Comparison of ENCODE assay signal across 12 cellular contexts in genomic region chr18:32372381-32373061, GRCh38.
DNase-seq lines count a peak whose midpoint lies in the region; ATAC-seq and TF ChIP-seq lines count a peak whose summit lies in the region.
"Had no signal": no experiment of that assay in that cellular context is flagged by ENCODE, and none has a peak within 500 bp of the region (broad histone marks: within the 10 kb centered on the region; RNA-seq: fewer than 3 reads in every experiment).

No MANE protein-coding gene starts in this region.

- ATAC-seq in esophagus mucosa (peak; percentile 97), psoas muscle (peak in 3 of 4 donors; percentile 23 to 41 (median 32)), GM19395 (IDR thresholded peaks at IDR 0.05; ENCODE audit: unreplicated experiment) (no peak), HG02759 (IDR thresholded peaks at IDR 0.05; ENCODE audit: unreplicated experiment) (no peak)
- ATAC-seq: activated naive CD8-positive, alpha-beta T cell treated with anti-CD3 and anti-CD28 coated beads, Interleukin-2, amount 50 U/mL, for 24 hours; CD8-positive, alpha-beta T cell had no signal

- H3K27ac Mint-ChIP-seq in CD4-positive, alpha-beta memory T cell: no peak overlapping the region
- H3K27ac Mint-ChIP-seq: activated naive CD8-positive, alpha-beta T cell treated with anti-CD3 and anti-CD28 coated beads, Interleukin-2, amount 50 U/mL, for 24 hours; CD8-positive, alpha-beta T cell had no signal

- no peak overlapping the region for H3K4me3 ChIP-seq in psoas muscle
- H3K4me3 ChIP-seq in testis: no peak overlapping the region
- no peak overlapping the region for H3K4me3 ChIP-seq in CD4-positive, alpha-beta memory T cell (ENCODE audit: low read length in 2 of 2)

- POLR2A ChIA-PET in CD4-positive, alpha-beta memory T cell (lab: Charles Lee; ENCODE audit: partially characterized antibody): no interaction called here

- CTCF ChIA-PET in CD4-positive, alpha-beta memory T cell (lab: Charles Lee; ENCODE audit: partially characterized antibody): no interaction called here

- H3K4me1 Mint-ChIP-seq in CD4-positive, alpha-beta memory T cell: no peaks in the 10 kb centered on the region
- H3K4me1 Mint-ChIP-seq: activated naive CD8-positive, alpha-beta T cell treated with anti-CD3 and anti-CD28 coated beads, Interleukin-2, amount 50 U/mL, for 24 hours had no signal

- no peak for TF ChIP-seq POLR2A in testis (IDR thresholded peaks at IDR 0.05)

- 79 to 89% (median 82%) methylated on average over 3 of the region's 3 CpGs for WGBS in psoas muscle, 3 donors
- WGBS in testis, 2 donors: 91 to 92% methylated on average over 3 of the region's 3 CpGs

- no peaks in the 10 kb centered on the region for H3K27me3 ChIP-seq in psoas muscle (ENCODE audit: insufficient read depth in 3 of 3, low read length in 2 of 3)
- no peaks in the 10 kb centered on the region for H3K27me3 ChIP-seq in testis
- no peaks in the 10 kb centered on the region for H3K27me3 ChIP-seq in CD4-positive, alpha-beta memory T cell (ENCODE audit: insufficient read depth, low read length)

- no peaks in the 10 kb centered on the region for H3K36me3 Mint-ChIP-seq in CD4-positive, alpha-beta memory T cell
- H3K36me3 Mint-ChIP-seq: CD8-positive, alpha-beta T cell had no signal

- DNase-seq in ELF-1 (ENCODE audit: low read depth, low spot score) (peak; percentile 79), NCI-H345 (lab: John Stamatoyannopoulos, UW) (peak; percentile 93), psoas muscle (no peak), testis (no peak)
- DNase-seq in CD4-positive, alpha-beta memory T cell: no peak
- DNase-seq: activated CD4-positive, CD25-positive, alpha-beta regulatory T cell treated with anti-CD3 and anti-CD28 coated beads, Interleukin-2, amount 50 U/mL, for 72 hours; activated naive CD8-positive, alpha-beta T cell treated with anti-CD3 and anti-CD28 coated beads, Interleukin-2, amount 50 U/mL, for 24 hours; CD8-positive, alpha-beta T cell; OCI-M1 had no signal

- intact Hi-C loops in psoas muscle (cut with DNase I): loop anchor here in 1 of 2 donors (10.0 kb wide), 1 partner anchor 58 kb away; no protein-coding TSS in a partner anchor
- intact Hi-C loops in testis (cut with DNase I; ENCODE audit: low total_unique reads): no loop called here
- intact Hi-C loops in CD4-positive, alpha-beta memory T cell (cut with micrococcal nuclease): no loop called here

- H3K27me3 Mint-ChIP-seq in CD4-positive, alpha-beta memory T cell: peaks cover 0 to 3% of the 10 kb centered on the region in 2 donors

- H3K4me1 ChIP-seq in psoas muscle (peaks cover 20% of the 10 kb centered on the region), testis (no peaks in the 10 kb centered on the region)
- no peaks in the 10 kb centered on the region for H3K4me1 ChIP-seq in CD4-positive, alpha-beta memory T cell (ENCODE audit: insufficient read depth, low read length)

- H3K9me3 ChIP-seq in psoas muscle (no peaks in the 10 kb centered on the region), testis (no peaks in the 10 kb centered on the region)
- no peaks in the 10 kb centered on the region for H3K9me3 ChIP-seq in CD4-positive, alpha-beta memory T cell (ENCODE audit: control insufficient read depth in 1 of 2, low read length in 2 of 2)

- TF ChIP-seq CTCF in psoas muscle (IDR thresholded peaks at IDR 0.05): no peak
- TF ChIP-seq CTCF in testis (IDR thresholded peaks at IDR 0.05): no peak

- H3K9me3 Mint-ChIP-seq in CD4-positive, alpha-beta memory T cell: peaks cover 0 to 2% (median 0%) of the 10 kb centered on the region in 8 donors
- H3K9me3 Mint-ChIP-seq: activated naive CD8-positive, alpha-beta T cell treated with anti-CD3 and anti-CD28 coated beads, Interleukin-2, amount 50 U/mL, for 24 hours; CD8-positive, alpha-beta T cell had no signal

- no peak overlapping the region for H3K4me3 Mint-ChIP-seq in CD4-positive, alpha-beta memory T cell
- H3K4me3 Mint-ChIP-seq: activated naive CD8-positive, alpha-beta T cell treated with anti-CD3 and anti-CD28 coated beads, Interleukin-2, amount 50 U/mL, for 24 hours; CD8-positive, alpha-beta T cell had no signal

- H3K36me3 ChIP-seq in psoas muscle (ENCODE audit: insufficient read depth in 1 of 2, low read depth in 1 of 2): no peaks in the 10 kb centered on the region
- no peaks in the 10 kb centered on the region for H3K36me3 ChIP-seq in testis (ENCODE audit: low read depth, missing control alignments)
- H3K36me3 ChIP-seq in CD4-positive, alpha-beta memory T cell (ENCODE audit: insufficient read depth, low read length): no peaks in the 10 kb centered on the region

- H3K27ac ChIP-seq in psoas muscle (no peak overlapping the region), testis (no peak overlapping the region)
- no peak overlapping the region for H3K27ac ChIP-seq in CD4-positive, alpha-beta memory T cell (ENCODE audit: low read depth, low read length)

Comparison
In these comparisons a context has a peak if more than half of its experiments do, and no peak if none do; other contexts are left out.
1. DNase-seq: peak in ELF-1 (single experiment) and NCI-H345 (single experiment); none in psoas muscle (0 of 2), testis (single experiment) and CD4-positive, alpha-beta memory T cell (0 of 5).
2. ATAC-seq: peak in esophagus mucosa (single experiment) and psoas muscle (3 of 4); none in GM19395 (single experiment) and HG02759 (single experiment).